ENCODE assay signal across 10 cellular contexts in genomic region chr17:29243792-29244191, GRCh38. TPM values are rescaled to one million over a fixed set of nuclear protein-coding genes. Genes with fewer than 3 reads are reported as not detected.
A peak's percentile ranks its signal among the peaks of the same experiment; 100 is the strongest.
DNase-seq lines count a peak whose midpoint lies in the region; ATAC-seq and TF ChIP-seq lines count a peak whose summit lies in the region.
"Had no signal": no experiment of that assay in that cellular context is flagged by ENCODE, and none has a peak within 500 bp of the region (broad histone marks: within the 10 kb centered on the region; RNA-seq: fewer than 3 reads in every experiment).

No MANE protein-coding gene starts in this region.

- H3K4me3 ChIP-seq in GM12865 (ENCODE audit: low read depth, low read length) (no peak overlapping the region), OCI-LY7 (ENCODE audit: low read depth, low read length, poor library complexity, severe bottlenecking) (no peak overlapping the region)
- H3K4me3 ChIP-seq: SK-N-MC had no signal

- TF ChIP-seq CTCF in 22Rv1 (IDR thresholded peaks at IDR 0.05) (peak; percentile 35; the same call in 1 of the 2 replicates), GM12865 (IDR thresholded peaks at IDR 0.05; ENCODE audit: insufficient read depth, low read depth, low read length, missing control alignments) (peak; percentile 48), OCI-LY7 (conservative IDR thresholded peaks at IDR 0.05; ENCODE audit: low read length) (peak; percentile 72)

- no peak overlapping the region for H3K27ac ChIP-seq in 22Rv1
- no peak overlapping the region for H3K27ac ChIP-seq in OCI-LY7 (ENCODE audit: low read depth, low read length, poor library complexity, severe bottlenecking)
- H3K27ac ChIP-seq: SK-N-MC had no signal

- no peaks in the 10 kb centered on the region for H3K36me3 ChIP-seq in OCI-LY7 (ENCODE audit: insufficient read depth, low read length)

- no peaks in the 10 kb centered on the region for H3K9me2 ChIP-seq in OCI-LY7 (ENCODE audit: insufficient read depth, low read length)

- intact Hi-C loops in OCI-LY7 (cut with micrococcal nuclease; ENCODE audit: unreplicated experiment): no loop called here

- CTCF ChIA-PET in OCI-LY7 (lab: Charles Lee; ENCODE audit: unreplicated experiment): no interaction called here

- POLR2A ChIA-PET in OCI-LY7 (lab: Charles Lee): interaction anchor here (0.5 to 0.9 kb wide), 2 partner anchors 47 to 443 kb away, joined by 5 to 6 read pairs; no protein-coding TSS in a partner anchor

- H4K20me1 ChIP-seq in OCI-LY7 (ENCODE audit: insufficient read depth, low read length): no peaks in the 10 kb centered on the region

- no peaks in the 10 kb centered on the region for H3K9me3 ChIP-seq in OCI-LY7 (ENCODE audit: low read length)

- 0 out of 2 replicates have a peak overlapping the region, but pooled peaks have one; percentile 28 for H2AFZ ChIP-seq in OCI-LY7 (ENCODE audit: low read length)

- H3K79me2 ChIP-seq in OCI-LY7 (ENCODE audit: insufficient read depth, low read depth, low read length): no peaks in the 10 kb centered on the region

- peaks cover 6% of the 10 kb centered on the region for H3K4me1 ChIP-seq in OCI-LY7 (ENCODE audit: insufficient read depth, low read length, poor library complexity, severe bottlenecking)

- BruUV-seq in OCI-LY7 (replicated peaks; lab: Mats Ljungman, UMichigan): no TSS peak

- DNase-seq in GM12865 (ENCODE audit: low read depth) (peak; percentile 45), OCI-LY7 (ENCODE audit: low spot score) (peak; percentile 65), fibroblast of gingiva (ENCODE audit: low read depth) (peak; percentile 49), COLO829 (ENCODE audit: low spot score) (no peak), DMS153 treated with DMSO at 0.1 percent for 48 hours (lab: John Stamatoyannopoulos, UW; ENCODE audit: unreplicated experiment) (no peak)
- DNase-seq: activated naive CD8-positive, alpha-beta T cell treated with anti-CD3 and anti-CD28 coated beads, Interleukin-2, amount 50 U/mL, for 24 hours had no signal

- H3K4me2 ChIP-seq in OCI-LY7 (ENCODE audit: low read length): no peak overlapping the region

- ATAC-seq in HG03520 (IDR thresholded peaks at IDR 0.05; ENCODE audit: unreplicated experiment) (no peak), HG03432 (IDR thresholded peaks at IDR 0.05; ENCODE audit: unreplicated experiment) (no peak)
- ATAC-seq: activated naive CD8-positive, alpha-beta T cell treated with anti-CD3 and anti-CD28 coated beads, Interleukin-2, amount 50 U/mL, for 24 hours had no signal

RNA-seq across cellular contexts. Expression of gene CRYBA1, which starts 2.9 kb away (rescaled TPM):
- not detected in 2 replicates for total RNA-seq in OCI-LY7 (2014; rRNA removed; shearing (Covaris generic))
- not detected in 2 replicates for total RNA-seq in OCI-LY7 (2022)

RNA-seq across cellular contexts. Expression of gene NUFIP2, which starts 50.2 kb away (rescaled TPM):
- 36.0 and 37.1 TPM in 2 replicates for total RNA-seq in OCI-LY7 (2014; rRNA removed; shearing (Covaris generic))
- total RNA-seq in OCI-LY7 (2022): 70.4 and 71.4 TPM in 2 replicates

Comparison
In these comparisons a context has a peak if more than half of its experiments do, and no peak if none do; other contexts are left out.
1. DNase-seq: peak in GM12865 (single experiment), OCI-LY7 (single experiment) and fibroblast of gingiva (single experiment); none in COLO829 (single experiment) and DMS153 treated with DMSO at 0.1 percent for 48 hours (single experiment).
2. Peak in every context shown above with its lines, with median percentiles within 50 percentile points of each other: CTCF ChIP-seq.